In genomic region chr19:45809643-45810159, GRCh38 we compare ENCODE assay signal across 8 cellular contexts. TPM values are rescaled to one million over a fixed set of nuclear protein-coding genes. Genes with fewer than 3 reads are reported as not detected.
DNase-seq lines count a peak whose midpoint lies in the region; ATAC-seq and TF ChIP-seq lines count a peak whose summit lies in the region.

No MANE protein-coding gene starts in this region.

- H3K27ac ChIP-seq in SJCRH30 (peak overlapping the region; percentile 19), caudate nucleus (ENCODE audit: low read depth, low read length) (no peak overlapping the region)

- H3K4me3 ChIP-seq in HFF-Myc (replicated peaks; ENCODE audit: low read depth, low read length) (no peak overlapping the region), SJCRH30 (no peak overlapping the region)

- H3K9me3 ChIP-seq in SJCRH30 (replicated peaks): no peaks in the 10 kb centered on the region

- H3K27me3 ChIP-seq in SJCRH30: no peaks in the 10 kb centered on the region

- no peaks in the 10 kb centered on the region for H3K36me3 ChIP-seq in SJCRH30

- DNase-seq in COLO668 (lab: John Stamatoyannopoulos, UW; ENCODE audit: unreplicated experiment): peak; percentile 91
- peak; percentile 92 for DNase-seq in HFF-Myc (ENCODE audit: extremely low read depth, low read depth)
- peak; percentile 87 to 89 for DNase-seq in SJCRH30
- DNase-seq in hepatic stellate cell (ENCODE audit: low spot score): peak; percentile 49
- no peak for DNase-seq in caudate nucleus (lab: John Stamatoyannopoulos, UW)
- DNase-seq in activated naive CD4-positive, alpha-beta T cell treated with anti-CD3 and anti-CD28 coated beads, Interleukin-2, amount 50 U/mL, for 16 hours: no peak
- no peak for DNase-seq in HPDE6-E6E7 (ENCODE audit: extremely low spot score)

- TF ChIP-seq CTCF in HFF-Myc (IDR thresholded peaks at IDR 0.05; ENCODE audit: low read depth, low read length, missing control alignments): no peak

- no peaks in the 10 kb centered on the region for H3K4me1 ChIP-seq in SJCRH30

- ATAC-seq in HG03432 (IDR thresholded peaks at IDR 0.05; ENCODE audit: unreplicated experiment): no peak

RNA-seq across cellular contexts. Expression of gene RSPH6A, which starts 5.4 kb away (rescaled TPM):
- 0.22 TPM in 1 of 2 replicates, not detected in the other for total RNA-seq in SJCRH30 (2014; rRNA removed; shearing (Covaris generic))

RNA-seq across cellular contexts. Expression of gene DMWD, which starts 17.1 kb away (rescaled TPM):
- 43.5 and 52.9 TPM in 2 replicates for total RNA-seq in SJCRH30 (2014; rRNA removed; shearing (Covaris generic))

RNA-seq across cellular contexts. Expression of gene DMPK, which starts 27.4 kb away (rescaled TPM):
- 79.8 and 84.2 TPM in 2 replicates for total RNA-seq in SJCRH30 (2014; rRNA removed; shearing (Covaris generic))

RNA-seq across cellular contexts. Expression of gene SIX5, which starts 40.6 kb away (rescaled TPM):
- 6.0 and 6.6 TPM in 2 replicates for total RNA-seq in SJCRH30 (2014; rRNA removed; shearing (Covaris generic))

RNA-seq across cellular contexts. Expression of gene SYMPK, which starts 53.2 kb away (rescaled TPM):
- total RNA-seq in SJCRH30 (2014; rRNA removed; shearing (Covaris generic)): 25.6 and 32.6 TPM in 2 replicates

Comparison
In these comparisons a context has a peak if more than half of its experiments do, and no peak if none do; other contexts are left out.
1. DNase-seq: peak in COLO668 (single experiment), HFF-Myc (single experiment), SJCRH30 (2 of 2) and hepatic stellate cell (single experiment); none in caudate nucleus (0 of 61), activated naive CD4-positive, alpha-beta T cell treated with anti-CD3 and anti-CD28 coated beads, Interleukin-2, amount 50 U/mL, for 16 hours (single experiment) and HPDE6-E6E7 (single experiment).